ENCODE assay signal across 17 cellular contexts in genomic region chr6:90026216-90026615, GRCh38.
A peak's percentile ranks its signal among the peaks of the same experiment; 100 is the strongest.
DNase-seq lines count a peak whose midpoint lies in the region; ATAC-seq, FAIRE-seq and TF ChIP-seq lines count a peak whose summit lies in the region.
"Had no signal": no experiment of that assay in that cellular context is flagged by ENCODE, and none has a peak within 500 bp of the region (broad histone marks: within the 10 kb centered on the region; RNA-seq: fewer than 3 reads in every experiment).

No MANE protein-coding gene starts in this region.

- H3K27ac ChIP-seq in OCI-LY3 (ENCODE audit: low read length) (no peak overlapping the region), astrocyte (ENCODE audit: low read depth, low read length) (no peak overlapping the region), neural cell (ENCODE audit: low read length) (peak overlapping the region; percentile 66)
- H3K27ac ChIP-seq: A549, pancreas had no signal

- no peak for FAIRE-seq in astrocyte (lab: Jason Lieb, UNC)
- FAIRE-seq: A549, pancreas had no signal

- no peaks in the 10 kb centered on the region for H3F3A ChIP-seq in neural cell (ENCODE audit: insufficient read depth, low read length, poor library complexity, severe bottlenecking)

- H3K27me3 Mint-ChIP-seq in activated CD4-positive, alpha-beta T cell treated with anti-CD3 and anti-CD28 coated beads for 36 hours, result no peaks in the 10 kb centered on the region
- H3K27me3 Mint-ChIP-seq in astrocyte (ENCODE audit: low read depth, unreplicated experiment), result no peaks in the 10 kb centered on the region
- H3K27me3 Mint-ChIP-seq: CD4-positive, alpha-beta memory T cell had no signal

- no peak for ATAC-seq in activated CD4-positive, alpha-beta T cell treated with anti-CD3 and anti-CD28 coated beads for 36 hours
- ATAC-seq: A549 had no signal

- no peaks in the 10 kb centered on the region for H3K9me3 ChIP-seq in OCI-LY3 (ENCODE audit: insufficient read depth, low read length)
- H3K9me3 ChIP-seq in astrocyte (ENCODE audit: insufficient read depth, low read depth, low read length), result no peaks in the 10 kb centered on the region
- no peaks in the 10 kb centered on the region for H3K9me3 ChIP-seq in neural cell (ENCODE audit: low read length)
- H3K9me3 ChIP-seq: A549, heart right ventricle, pancreas had no signal

- DNase-seq in activated CD4-positive, alpha-beta T cell treated with anti-CD3 and anti-CD28 coated beads for 36 hours, result no peak
- DNase-seq in activated CD4-positive, alpha-beta T cell treated with anti-CD3 and anti-CD28 coated beads for 48 hours, result no peak
- DNase-seq in astrocyte (ENCODE audit: low read depth), result no peak
- DNase-seq in H4 (ENCODE audit: low spot score), result no peak
- DNase-seq in DMS 273 treated with DMSO at 0.1 percent for 48 hours (lab: John Stamatoyannopoulos, UW), result no peak
- no peak for DNase-seq in HCEC 1CT
- DNase-seq: CD4-positive, alpha-beta memory T cell; heart right ventricle; KBM-7; NCI-H1105; NCI-H2227 treated with DMSO at 0.1 percent for 48 hours; pancreas; SHP77 treated with DMSO at 0.1 percent for 48 hours; stimulated activated naive CD4-positive, alpha-beta T cell had no signal

- peaks cover 65% of the 10 kb centered on the region for H3K36me3 Mint-ChIP-seq in activated CD4-positive, alpha-beta T cell treated with anti-CD3 and anti-CD28 coated beads for 36 hours (ENCODE audit: low read depth)
- H3K36me3 Mint-ChIP-seq in astrocyte (ENCODE audit: low read depth, unreplicated experiment), result no peaks in the 10 kb centered on the region

- H3K79me2 ChIP-seq in OCI-LY3 (ENCODE audit: low read length), result no peaks in the 10 kb centered on the region
- H3K79me2 ChIP-seq in astrocyte (ENCODE audit: insufficient read depth, low read length), result no peaks in the 10 kb centered on the region
- peaks cover 12% of the 10 kb centered on the region for H3K79me2 ChIP-seq in neural cell (replicated peaks; ENCODE audit: insufficient read depth, low read length)

- H3K27me3 ChIP-seq in OCI-LY3 (ENCODE audit: low read depth, low read length) (peaks cover 45% of the 10 kb centered on the region), astrocyte (ENCODE audit: insufficient read depth, low read length) (no peaks in the 10 kb centered on the region), neural cell (ENCODE audit: insufficient read depth, low read depth, low read length) (no peaks in the 10 kb centered on the region)
- H3K27me3 ChIP-seq: heart right ventricle, pancreas had no signal

- CTCF ChIA-PET in activated CD4-positive, alpha-beta T cell treated with anti-CD3 and anti-CD28 coated beads for 36 hours (lab: Charles Lee), result interaction anchor here (0.9 to 2.3 kb wide), 8 partner anchors 17 to 453 kb away, joined by 3 to 9 read pairs (median 3); no protein-coding TSS in a partner anchor

- no peak for TF ChIP-seq EP300 in neural cell (conservative IDR thresholded peaks at IDR 0.05; ENCODE audit: poor library complexity, severe bottlenecking)

- no peaks in the 10 kb centered on the region for H3K9me3 Mint-ChIP-seq in activated CD4-positive, alpha-beta T cell treated with anti-CD3 and anti-CD28 coated beads for 36 hours (ENCODE audit: low read depth)
- H3K9me3 Mint-ChIP-seq in astrocyte (ENCODE audit: unreplicated experiment), result peaks cover 4% of the 10 kb centered on the region
- H3K9me3 Mint-ChIP-seq: CD4-positive, alpha-beta memory T cell had no signal

- TF ChIP-seq RAD21 in neural cell (conservative IDR thresholded peaks at IDR 0.05), result no peak

- peaks cover 86% of the 10 kb centered on the region for H3K4me1 Mint-ChIP-seq in activated CD4-positive, alpha-beta T cell treated with anti-CD3 and anti-CD28 coated beads for 36 hours
- peaks cover 19% of the 10 kb centered on the region for H3K4me1 Mint-ChIP-seq in astrocyte (ENCODE audit: low read depth, unreplicated experiment)

- POLR2A ChIA-PET in activated CD4-positive, alpha-beta T cell treated with anti-CD3 and anti-CD28 coated beads for 36 hours (lab: Charles Lee), result interaction anchor here (1.0 to 1.2 kb wide), 2 partner anchors 18 to 248 kb away, joined by 3 read pairs; no protein-coding TSS in a partner anchor

- intact Hi-C loops in activated CD4-positive, alpha-beta T cell treated with anti-CD3 and anti-CD28 coated beads for 36 hours (cut with DNase I, micrococcal nuclease), result loop anchor here (1.0 to 5.0 kb wide), 4 partner anchors 23 to 386 kb away; no protein-coding TSS in a partner anchor

- no peak overlapping the region for H3K9ac ChIP-seq in OCI-LY3 (ENCODE audit: low read length)
- no peak overlapping the region for H3K9ac ChIP-seq in astrocyte (ENCODE audit: low read length)
- no peak overlapping the region for H3K9ac ChIP-seq in neural cell (ENCODE audit: low read length)

- H4K20me1 ChIP-seq in OCI-LY3 (ENCODE audit: insufficient read depth, low read length) (no peaks in the 10 kb centered on the region), astrocyte (ENCODE audit: insufficient read depth, low read length) (no peaks in the 10 kb centered on the region), neural cell (ENCODE audit: insufficient read depth) (no peaks in the 10 kb centered on the region)

- H2AFZ ChIP-seq in OCI-LY3 (ENCODE audit: low read depth, low read length) (no peak overlapping the region), astrocyte (ENCODE audit: low read depth, low read length) (no peak overlapping the region), neural cell (ENCODE audit: low read depth, low read length) (no peak overlapping the region)

- H3K4me3 ChIP-seq in OCI-LY3 (ENCODE audit: low read length) (no peak overlapping the region), astrocyte (ENCODE audit: insufficient read depth, low read depth, low read length) (no peak overlapping the region), neural cell (ENCODE audit: low read length) (peak overlapping the region; percentile 48)
- H3K4me3 ChIP-seq: A549, heart right ventricle, pancreas had no signal

- TF ChIP-seq CTCF in OCI-LY3 (IDR thresholded peaks at IDR 0.05; ENCODE audit: low read depth, low read length), result no peak
- no peak for TF ChIP-seq CTCF in astrocyte (IDR thresholded peaks at IDR 0.05; ENCODE audit: insufficient read depth, low read depth, low read length)
- TF ChIP-seq CTCF in neural cell (IDR thresholded peaks at IDR 0.05; ENCODE audit: poor library complexity, severe bottlenecking), result no peak

- H3K36me3 ChIP-seq in OCI-LY3 (replicated peaks; ENCODE audit: low read depth, low read length) (no peaks in the 10 kb centered on the region), astrocyte (ENCODE audit: insufficient read depth, low read length) (no peaks in the 10 kb centered on the region), neural cell (ENCODE audit: insufficient read depth, low read length) (no peaks in the 10 kb centered on the region)
- H3K36me3 ChIP-seq: heart right ventricle, pancreas had no signal

- H3K9me2 ChIP-seq in neural cell (ENCODE audit: insufficient read depth, low read length), result no peaks in the 10 kb centered on the region

- peaks cover 11% of the 10 kb centered on the region for H3K4me1 ChIP-seq in OCI-LY3 (ENCODE audit: low read length)
- peaks cover 7% of the 10 kb centered on the region for H3K4me1 ChIP-seq in astrocyte (ENCODE audit: insufficient read depth, low read length)
- H3K4me1 ChIP-seq: pancreas had no signal

- peak overlapping the region; percentile 36 for H3K4me2 ChIP-seq in OCI-LY3 (ENCODE audit: low read length)
- H3K4me2 ChIP-seq in astrocyte (ENCODE audit: low read length), result peak overlapping the region; percentile 54
- H3K4me2 ChIP-seq in neural cell (ENCODE audit: low read length), result peak overlapping the region; percentile 54
- H3K4me2 ChIP-seq: A549 had no signal

- peak overlapping the region; percentile 22 for H3K4me3 Mint-ChIP-seq in activated CD4-positive, alpha-beta T cell treated with anti-CD3 and anti-CD28 coated beads for 36 hours
- no peak overlapping the region for H3K4me3 Mint-ChIP-seq in astrocyte (ENCODE audit: unreplicated experiment)

- H3K27ac Mint-ChIP-seq in activated CD4-positive, alpha-beta T cell treated with anti-CD3 and anti-CD28 coated beads for 36 hours, result peak overlapping the region; percentile 90
- no peak overlapping the region for H3K27ac Mint-ChIP-seq in astrocyte (ENCODE audit: unreplicated experiment)

TF ChIP-seq in neural cell, 6 proteins besides CTCF, POLR2A, EP300 and RAD21:
- TF ChIP-seq REST (IDR thresholded peaks at IDR 0.05; ENCODE audit: borderline replicate concordance), result no peak
- TF ChIP-seq TAF1 (IDR thresholded peaks at IDR 0.05; ENCODE audit: low read depth), result no peak
- TF ChIP-seq EZH2 (IDR thresholded peaks at IDR 0.05; ENCODE audit: borderline replicate concordance, insufficient read depth, low read length, poor library complexity, severe bottlenecking), result no peak
- TF ChIP-seq POLR2AphosphoS5 (IDR thresholded peaks at IDR 0.05), result no peak
- TF ChIP-seq MXI1 (conservative IDR thresholded peaks at IDR 0.05; ENCODE audit: poor library complexity, severe bottlenecking), result no peak
- TF ChIP-seq SMC3 (conservative IDR thresholded peaks at IDR 0.05; ENCODE audit: poor library complexity), result no peak
